In genomic region chr17:73228748-73229236, GRCh38 we compare ENCODE assay signal across 1 cellular context.
TF ChIP-seq lines count a peak whose summit lies in the region.

No MANE protein-coding gene starts in this region.

TF ChIP-seq in H1, 55 proteins besides CTCF, POLR2A, EP300 and RAD21 (continued from another document):
- TF ChIP-seq SP1 (IDR thresholded peaks at IDR 0.05; ENCODE audit: low read depth, low read length) (no peak), TAF7 (optimal IDR thresholded peaks at IDR 0.05; ENCODE audit: borderline replicate concordance, low read depth, low read length) (no peak), NANOG (IDR thresholded peaks at IDR 0.05; ENCODE audit: insufficient read depth, low read depth, low read length, poor library complexity, severe bottlenecking) (no peak), NRF1 (IDR thresholded peaks at IDR 0.05; ENCODE audit: low read depth, low read length) (no peak), TEAD4 (IDR thresholded peaks at IDR 0.05; ENCODE audit: low read depth, low read length) (no peak), KDM4A (IDR thresholded peaks at IDR 0.05; ENCODE audit: low read depth, low read length, severe bottlenecking) (no peak), BRCA1 (IDR thresholded peaks at IDR 0.05; ENCODE audit: low read depth, low read length) (no peak), EZH2 (IDR thresholded peaks at IDR 0.05; ENCODE audit: low read depth, low read length, severe bottlenecking) (no peak), RXRA (IDR thresholded peaks at IDR 0.05; ENCODE audit: insufficient read depth, low read depth, low read length) (no peak)
TF ChIP-seq in H1: peak in this region for 3.
